In genomic region chr10:102399217-102400021, GRCh38 we compare ENCODE assay signal across 8 cellular contexts. TPM values are rescaled to one million over a fixed set of nuclear protein-coding genes. Genes with fewer than 3 reads are reported as not detected.
A peak's percentile ranks its signal among the peaks of the same experiment; 100 is the strongest.
DNase-seq lines count a peak whose midpoint lies in the region; ATAC-seq and TF ChIP-seq lines count a peak whose summit lies in the region.

No MANE protein-coding gene starts in this region.

- peak overlapping the region; percentile 59 for H3K4me3 ChIP-seq in fibroblast of villous mesenchyme (ENCODE audit: low read depth, low read length)
- H3K4me3 ChIP-seq in stomach, result peak overlapping the region; percentile 55 to 66 (median 59)

- DNase-seq in DMS53 (lab: John Stamatoyannopoulos, UW) (peak; percentile 94), KG1 (lab: John Stamatoyannopoulos, UW) (peak; percentile 69), RWPE1 (ENCODE audit: low spot score) (peak; percentile 84), activated gamma-delta T cell (lab: John Stamatoyannopoulos, UW) (peak; percentile 82), fibroblast of villous mesenchyme (ENCODE audit: low read depth) (peak; percentile 85), neural crest cell (ENCODE audit: low read depth, low spot score) (peak; percentile 85), stomach (peak; percentile 93)

- TF ChIP-seq POLR2A in stomach (IDR thresholded peaks at IDR 0.05), result peak in 1 of 4 donors; percentile 29

- H3K36me3 Mint-ChIP-seq in neural crest cell (ENCODE audit: low read depth), result no peaks in the 10 kb centered on the region

- peak; percentile 43 for ATAC-seq in GM21515 (IDR thresholded peaks at IDR 0.05; ENCODE audit: unreplicated experiment)

- no peak overlapping the region for H3K27ac Mint-ChIP-seq in neural crest cell (ENCODE audit: unreplicated experiment)

- CTCF ChIA-PET in RWPE1 (lab: Yijun Ruan, JAX), result interaction anchor here (0.5 to 8.9 kb wide), 28 partner anchors 9 to 1368 kb away, joined by 3 to 108 read pairs (median 4); partner anchors contain the start of genes C10orf95, ELOVL3, FBXL15 and PSD

- TF ChIP-seq EP300 in stomach (IDR thresholded peaks at IDR 0.05), result no peak

- no peaks in the 10 kb centered on the region for H3K27me3 ChIP-seq in stomach

- H3K27ac ChIP-seq in RWPE1 (peak overlapping the region; percentile 85), stomach (peak overlapping the region; percentile 88 to 98 (median 92))

- peak overlapping the region; percentile 72 for H3K4me3 Mint-ChIP-seq in neural crest cell

- TF ChIP-seq CTCF in RWPE1 (conservative IDR thresholded peaks at IDR 0.05; ENCODE audit: low read depth) (peak; percentile 96), fibroblast of villous mesenchyme (IDR thresholded peaks at IDR 0.05; ENCODE audit: insufficient read depth, low read depth, low read length) (peak; percentile 84), neural crest cell (conservative IDR thresholded peaks at IDR 0.05) (peak; percentile 99), stomach (IDR thresholded peaks at IDR 0.05) (peak in 5 of 7 experiments; percentile 91 to 95 (median 92))

- peaks cover 27 to 74% (median 60%) of the 10 kb centered on the region in 4 donors for H3K4me1 ChIP-seq in stomach

- H3K4me1 Mint-ChIP-seq in neural crest cell, result peaks cover 28% of the 10 kb centered on the region

- H3K27me3 Mint-ChIP-seq in neural crest cell (ENCODE audit: low read depth), result peaks cover 4% of the 10 kb centered on the region

- peaks cover 18 to 60% (median 55%) of the 10 kb centered on the region in 4 donors for H3K36me3 ChIP-seq in stomach

- no peaks in the 10 kb centered on the region for H3K9me3 Mint-ChIP-seq in neural crest cell

- 3 to 11% (median 3%) methylated on average over 12 to 72 of the region's 72 CpGs for WGBS in stomach, 5 donors

- POLR2A ChIA-PET in RWPE1 (lab: Yijun Ruan, JAX; ENCODE audit: low non-redundant PET), result interaction anchor here (0.7 kb wide), 1 partner anchor 227 kb away, joined by 4 read pairs; no protein-coding TSS in a partner anchor

- intact Hi-C loops in stomach (cut with DNase I; ENCODE audit: low total_unique reads), result no loop called here

- H3K9me3 ChIP-seq in stomach, result no peaks in the 10 kb centered on the region

RNA-seq across cellular contexts. Expression of gene NFKB2, which starts 3.9 kb away (rescaled TPM):
- 16.8 and 37.6 TPM in 2 replicates for total RNA-seq in fibroblast of villous mesenchyme
- 22.9 and 26.1 TPM in 2 replicates for total RNA-seq in neural crest cell
- total RNA-seq in stomach, result 10 to 100 TPM in 4 of 5 donors, 1 to 10 TPM in 1; 9.7 to 84.0 (median 26.7) TPM
- polyA plus RNA-seq in stomach, result 10 to 100 TPM; 19.2 to 25.6 (median 20.0) TPM

RNA-seq across cellular contexts. Expression of gene PSD, which starts 19.2 kb away (rescaled TPM):
- total RNA-seq in fibroblast of villous mesenchyme, result 1.6 and 2.2 TPM in 2 replicates
- total RNA-seq in neural crest cell, result 36.1 and 37.4 TPM in 2 replicates
- total RNA-seq in stomach, result 10 to 100 TPM; 24.5 to 74.7 (median 24.6) TPM
- 10 to 100 TPM in 1 of 3 donors, 1 to 10 TPM in 2; 2.2 to 10.4 (median 2.3) TPM for polyA plus RNA-seq in stomach

RNA-seq across cellular contexts. Expression of gene FBXL15, which starts 21.2 kb away (rescaled TPM):
- 4.3 and 8.4 TPM in 2 replicates for total RNA-seq in fibroblast of villous mesenchyme
- 24.8 and 25.6 TPM in 2 replicates for total RNA-seq in neural crest cell
- total RNA-seq in stomach, result 100 to 1,000 TPM in 1 of 5 donors, 10 to 100 TPM in 2, 1 to 10 TPM in 2; 3.5 to 315 (median 15.6) TPM
- polyA plus RNA-seq in stomach, result 10 to 100 TPM; 19.2 to 21.4 (median 20.4) TPM

RNA-seq across cellular contexts. Expression of gene CUEDC2, which starts 33.0 kb away (rescaled TPM):
- total RNA-seq in fibroblast of villous mesenchyme, result 51.0 and 54.8 TPM in 2 replicates
- total RNA-seq in neural crest cell, result 118 and 121 TPM in 2 replicates
- total RNA-seq in stomach, result 100 to 1,000 TPM in 1 of 5 donors, 10 to 100 TPM in 4; 15.9 to 145 (median 31.8) TPM
- polyA plus RNA-seq in stomach, result 10 to 100 TPM; 48.6 to 59.2 (median 49.2) TPM

RNA-seq across cellular contexts. Expression of gene C10orf95, which starts 51.9 kb away (rescaled TPM):
- total RNA-seq in fibroblast of villous mesenchyme (not detected in 2 replicates), neural crest cell (0.21 and 0.27 TPM in 2 replicates), stomach (1 to 10 TPM in 1 of 5 donors, not detected in 4; 8.0 TPM)
- under 1 TPM; 0.46 to 0.62 (median 0.53) TPM for polyA plus RNA-seq in stomach

Comparison
In these comparisons a context has a peak if more than half of its experiments do, and no peak if none do; other contexts are left out.
1. Peak in every context shown above with its lines: DNase-seq, ATAC-seq, H3K4me3 ChIP-seq and H3K27ac ChIP-seq.